ENCODE assay signal across 1 cellular context in genomic region chr7:122695816-122696215, GRCh38.
TF ChIP-seq lines count a peak whose summit lies in the region.

No MANE protein-coding gene starts in this region.

TF ChIP-seq in HepG2, 621 proteins besides CTCF, POLR2A, EP300 and RAD21 (continued from another document and continues in another):
- TF ChIP-seq ZNF362 (CRISPR knock-in tag; IDR thresholded peaks at IDR 0.05; ENCODE audit: borderline replicate concordance) (no peak), MED13 (CRISPR knock-in tag; IDR thresholded peaks at IDR 0.05) (no peak), HNRNPH1 (optimal IDR thresholded peaks at IDR 0.05; ENCODE audit: low read depth, low read length) (no peak), ZNF589 (CRISPR knock-in tag; conservative IDR thresholded peaks at IDR 0.05) (no peak), ZNF879 (CRISPR knock-in tag; IDR thresholded peaks at IDR 0.05) (no peak), ZHX1 (CRISPR knock-in tag; IDR thresholded peaks at IDR 0.05; ENCODE audit: low read depth) (no peak), PPARG (CRISPR knock-in tag; conservative IDR thresholded peaks at IDR 0.05) (no peak), ZNF609 (CRISPR knock-in tag; IDR thresholded peaks at IDR 0.05; ENCODE audit: borderline replicate concordance) (peak; percentile 72), ZFAT (CRISPR knock-in tag; conservative IDR thresholded peaks at IDR 0.05) (no peak), ZSCAN5A (CRISPR knock-in tag; IDR thresholded peaks at IDR 0.05; ENCODE audit: borderline replicate concordance) (peak; percentile 59; the same call in 1 of the 2 replicates), ZSCAN12 (CRISPR knock-in tag; IDR thresholded peaks at IDR 0.05) (no peak), ZNF75D (CRISPR knock-in tag; IDR thresholded peaks at IDR 0.05; ENCODE audit: borderline replicate concordance) (no peak), ZNF567 (CRISPR knock-in tag; IDR thresholded peaks at IDR 0.05; ENCODE audit: borderline replicate concordance) (no peak), ZNF761 (CRISPR knock-in tag; conservative IDR thresholded peaks at IDR 0.05) (0 out of 2 replicates have a peak, but pooled peaks have one; percentile 62), STAT6 (CRISPR knock-in tag; IDR thresholded peaks at IDR 0.05; ENCODE audit: borderline replicate concordance) (no peak), SUZ12 (IDR thresholded peaks at IDR 0.05; ENCODE audit: low read depth, low read length) (no peak), ZNF7 (CRISPR knock-in tag; IDR thresholded peaks at IDR 0.05) (no peak), ZSCAN9 (CRISPR knock-in tag; IDR thresholded peaks at IDR 0.05; ENCODE audit: borderline replicate concordance) (no peak), HNRNPUL1 (IDR thresholded peaks at IDR 0.05; ENCODE audit: low read depth, low read length) (no peak), FOXP1 (IDR thresholded peaks at IDR 0.05) (no peak), FOXP1 (CRISPR knock-in tag; IDR thresholded peaks at IDR 0.05) (peak; percentile 45; the same call in 1 of the 2 replicates), GRHL1 (CRISPR knock-in tag; conservative IDR thresholded peaks at IDR 0.05) (no peak), GFI1 (CRISPR knock-in tag; IDR thresholded peaks at IDR 0.05; ENCODE audit: borderline replicate concordance) (peak; percentile 56; the same call in 1 of the 2 replicates), ZNF646 (CRISPR knock-in tag; IDR thresholded peaks at IDR 0.05) (peak; percentile 64), TERF1 (CRISPR knock-in tag; IDR thresholded peaks at IDR 0.05) (no peak), ZNF615 (CRISPR knock-in tag; IDR thresholded peaks at IDR 0.05; ENCODE audit: borderline replicate concordance) (no peak), HNF4A (CRISPR knock-in tag; IDR thresholded peaks at IDR 0.05) (peak; percentile 78), MEF2D (CRISPR knock-in tag; IDR thresholded peaks at IDR 0.05) (no peak), PAF1 (CRISPR knock-in tag; IDR thresholded peaks at IDR 0.05) (no peak), MTA3 (CRISPR knock-in tag; IDR thresholded peaks at IDR 0.05) (no peak), ZBTB43 (CRISPR knock-in tag; conservative IDR thresholded peaks at IDR 0.05) (peak; percentile 80), SIN3A (IDR thresholded peaks at IDR 0.05; ENCODE audit: borderline replicate concordance, low read depth, low read length) (no peak), CHD4 (IDR thresholded peaks at IDR 0.05; ENCODE audit: borderline replicate concordance, low read length) (no peak)
